8 cellular contexts compared by ENCODE assay signal in the genomic region with DNA sequence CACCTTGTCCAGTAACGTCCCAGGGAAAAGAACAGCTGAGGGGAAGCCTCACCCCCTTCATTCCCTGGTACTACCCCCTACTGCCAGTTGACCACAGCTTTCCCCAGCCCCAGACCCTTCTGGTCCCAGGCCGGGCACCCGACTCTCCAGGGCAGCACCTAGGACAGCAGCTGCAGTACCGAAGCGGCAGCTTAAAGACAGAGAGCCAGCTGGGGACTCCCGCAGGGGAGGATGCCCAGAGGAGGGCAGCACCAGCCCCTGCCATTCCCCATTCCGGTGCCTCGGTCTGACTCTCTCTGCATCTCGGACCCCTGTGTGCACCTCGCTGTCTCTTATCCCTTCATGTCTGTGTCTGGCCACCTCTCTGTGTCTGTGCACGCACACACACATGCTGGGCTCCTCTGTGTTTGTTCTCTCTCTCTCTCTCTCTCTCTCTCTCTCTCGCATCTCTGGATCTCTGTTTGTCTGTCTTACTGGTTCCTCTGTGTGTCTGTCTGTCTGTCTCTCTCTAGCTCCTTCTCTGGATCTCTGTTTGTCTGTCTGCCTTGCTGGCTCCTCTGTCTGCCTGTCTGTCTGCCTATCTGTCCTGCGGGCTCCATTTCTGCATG. TPM values are rescaled to one million over a fixed set of nuclear protein-coding genes. Genes with fewer than 3 reads are reported as not detected.
DNase-seq lines count a peak whose midpoint lies in the region; ATAC-seq and TF ChIP-seq lines count a peak whose summit lies in the region.

No MANE protein-coding gene starts in this region.

- no peak overlapping the region for H3K4me2 ChIP-seq in SK-N-SH

- H3K36me3 ChIP-seq in SK-N-SH (replicated peaks in 1 of 2; ENCODE audit: control insufficient read depth in 1 of 2, insufficient read depth in 2 of 2, low read length in 1 of 2) (no peaks in the 10 kb centered on the region), adrenal gland (replicated peaks in 1 of 2) (no peaks in the 10 kb centered on the region), iPS-15b (ENCODE audit: control insufficient read depth, insufficient read depth, low read length) (peaks cover 17% of the 10 kb centered on the region)

- peak overlapping the region in 1 of 2 experiments; percentile 89; a peak in 2 of 4 replicates for H3K27ac ChIP-seq in SK-N-SH (ENCODE audit: low read depth in 2 of 2, low read length in 1 of 2)
- peak overlapping the region in 1 of 5 donors; percentile 76 for H3K27ac ChIP-seq in adrenal gland

- peak overlapping the region in 1 of 2 experiments; percentile 15; a peak in 1 of 4 replicates for H3K4me3 ChIP-seq in SK-N-SH (ENCODE audit: low read depth in 2 of 2, low read length in 1 of 2)
- H3K4me3 ChIP-seq in adrenal gland = no peak overlapping the region
- peak overlapping the region; percentile 23 for H3K4me3 ChIP-seq in iPS-15b (ENCODE audit: low read depth, low read length)

- no peaks in the 10 kb centered on the region for H3F3A ChIP-seq in SK-N-SH (replicated peaks; ENCODE audit: insufficient read depth)

- intact Hi-C loops in adrenal gland (cut with DNase I) = no loop called here

- TF ChIP-seq EP300 in SK-N-SH (IDR thresholded peaks at IDR 0.05; ENCODE audit: borderline replicate concordance in 1 of 2, low read depth in 1 of 2, low read length in 1 of 2) = no peak

- no peaks in the 10 kb centered on the region for H3K9me3 ChIP-seq in SK-N-SH
- no peaks in the 10 kb centered on the region for H3K9me3 ChIP-seq in adrenal gland (replicated peaks in 1 of 3)
- H3K9me3 ChIP-seq in iPS-15b (ENCODE audit: control insufficient read depth, insufficient read depth, low read length) = no peaks in the 10 kb centered on the region

- peak; percentile 74 for DNase-seq in DMS 273 (lab: John Stamatoyannopoulos, UW; ENCODE audit: unreplicated experiment)
- DNase-seq in DMS 273 treated with DMSO at 0.1 percent for 48 hours (lab: John Stamatoyannopoulos, UW) = no peak
- peak; percentile 36 for DNase-seq in HK-2 (ENCODE audit: unreplicated experiment)
- peak; percentile 77 for DNase-seq in SK-N-SH
- DNase-seq in adrenal gland = peak in 4 of 7 donors; percentile 27 to 46 (median 38)
- DNase-seq in stimulated activated CD4-positive, alpha-beta T cell treated with anti-CD3 and anti-CD28 coated beads, Interleukin-4, amount 100 ng/mL, for 48 hours (ENCODE audit: low read depth in 2 of 2) = peak; percentile 41 to 47

- H2AFZ ChIP-seq in SK-N-SH (ENCODE audit: low read depth) = no peak overlapping the region

- no peak for TF ChIP-seq POLR2A in adrenal gland (IDR thresholded peaks at IDR 0.05)

- TF ChIP-seq CTCF in SK-N-SH (IDR thresholded peaks at IDR 0.05) (peak; percentile 53), adrenal gland (IDR thresholded peaks at IDR 0.05) (peak in 3 of 6 experiments; percentile 5 to 27 (median 20))

- H3K9me2 ChIP-seq in SK-N-SH = no peaks in the 10 kb centered on the region

- CTCF ChIA-PET in SK-N-SH (lab: Yijun Ruan, JAX) = interaction anchor here (0.6 to 16.7 kb wide), 16 partner anchors 10 to 205 kb away, joined by 3 to 200 read pairs (median 5); no protein-coding TSS in a partner anchor

- POLR2A ChIA-PET in SK-N-SH (lab: Yijun Ruan, JAX) = interaction anchor here (1.0 to 8.3 kb wide), 11 partner anchors 9 to 98 kb away, joined by 3 to 102 read pairs (median 14); a partner anchor contains a TSS

- no peaks in the 10 kb centered on the region; the same call in 1 of the 2 replicates for H3K27me3 ChIP-seq in SK-N-SH (ENCODE audit: insufficient read depth)
- peaks cover 6% of the 10 kb centered on the region for H3K27me3 ChIP-seq in adrenal gland
- H3K27me3 ChIP-seq in iPS-15b (ENCODE audit: control insufficient read depth, insufficient read depth, low read length) = no peaks in the 10 kb centered on the region

- WGBS in SK-N-SH (ENCODE audit: low lambda C conversion rate) = 10% methylated on average over 12 of the region's 13 CpGs
- WGBS in adrenal gland, 4 donors = 9 to 18% (median 13%) methylated on average over 7 to 13 of the region's 13 CpGs

- H3K9ac ChIP-seq in SK-N-SH (no peak overlapping the region), iPS-15b (ENCODE audit: low read depth, low read length) (no peak overlapping the region)

- TF ChIP-seq RAD21 in SK-N-SH (IDR thresholded peaks at IDR 0.05; ENCODE audit: low read length) = peak; percentile 61

- H4K20me1 ChIP-seq in SK-N-SH (ENCODE audit: insufficient read depth) = no peaks in the 10 kb centered on the region

- H3K4me1 ChIP-seq in SK-N-SH (ENCODE audit: control insufficient read depth in 1 of 2, insufficient read depth in 2 of 2, low read depth in 1 of 2, low read length in 1 of 2) (peaks cover 0 to 100% of the 10 kb centered on the region in 2 experiments; a peak in 1 of 4 replicates), adrenal gland (replicated peaks in 1 of 2) (no peaks in the 10 kb centered on the region), iPS-15b (ENCODE audit: control insufficient read depth, insufficient read depth, low read length) (peaks cover 38% of the 10 kb centered on the region)

- no peaks in the 10 kb centered on the region for H3K79me2 ChIP-seq in SK-N-SH (ENCODE audit: insufficient read depth)

- ATAC-seq in HG03039 (IDR thresholded peaks at IDR 0.05; ENCODE audit: unreplicated experiment) = no peak

TF ChIP-seq in SK-N-SH, 30 proteins besides CTCF, POLR2A, EP300 and RAD21:
- TF ChIP-seq, protein P1, sequence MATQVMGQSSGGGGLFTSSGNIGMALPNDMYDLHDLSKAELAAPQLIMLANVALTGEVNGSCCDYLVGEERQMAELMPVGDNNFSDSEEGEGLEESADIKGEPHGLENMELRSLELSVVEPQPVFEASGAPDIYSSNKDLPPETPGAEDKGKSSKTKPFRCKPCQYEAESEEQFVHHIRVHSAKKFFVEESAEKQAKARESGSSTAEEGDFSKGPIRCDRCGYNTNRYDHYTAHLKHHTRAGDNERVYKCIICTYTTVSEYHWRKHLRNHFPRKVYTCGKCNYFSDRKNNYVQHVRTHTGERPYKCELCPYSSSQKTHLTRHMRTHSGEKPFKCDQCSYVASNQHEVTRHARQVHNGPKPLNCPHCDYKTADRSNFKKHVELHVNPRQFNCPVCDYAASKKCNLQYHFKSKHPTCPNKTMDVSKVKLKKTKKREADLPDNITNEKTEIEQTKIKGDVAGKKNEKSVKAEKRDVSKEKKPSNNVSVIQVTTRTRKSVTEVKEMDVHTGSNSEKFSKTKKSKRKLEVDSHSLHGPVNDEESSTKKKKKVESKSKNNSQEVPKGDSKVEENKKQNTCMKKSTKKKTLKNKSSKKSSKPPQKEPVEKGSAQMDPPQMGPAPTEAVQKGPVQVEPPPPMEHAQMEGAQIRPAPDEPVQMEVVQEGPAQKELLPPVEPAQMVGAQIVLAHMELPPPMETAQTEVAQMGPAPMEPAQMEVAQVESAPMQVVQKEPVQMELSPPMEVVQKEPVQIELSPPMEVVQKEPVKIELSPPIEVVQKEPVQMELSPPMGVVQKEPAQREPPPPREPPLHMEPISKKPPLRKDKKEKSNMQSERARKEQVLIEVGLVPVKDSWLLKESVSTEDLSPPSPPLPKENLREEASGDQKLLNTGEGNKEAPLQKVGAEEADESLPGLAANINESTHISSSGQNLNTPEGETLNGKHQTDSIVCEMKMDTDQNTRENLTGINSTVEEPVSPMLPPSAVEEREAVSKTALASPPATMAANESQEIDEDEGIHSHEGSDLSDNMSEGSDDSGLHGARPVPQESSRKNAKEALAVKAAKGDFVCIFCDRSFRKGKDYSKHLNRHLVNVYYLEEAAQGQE (IDR thresholded peaks at IDR 0.05; ENCODE audit: low read depth, low read length) = peak; percentile 97
- TF ChIP-seq SIN3A (IDR thresholded peaks at IDR 0.05; ENCODE audit: borderline replicate concordance, low read depth, low read length) (0 out of 2 replicates have a peak, but pooled peaks have one; percentile 68), SMC3 (IDR thresholded peaks at IDR 0.05; ENCODE audit: low read depth, low read length) (peak; percentile 42; the same call in 1 of the 2 replicates), EZH2phosphoT487 (IDR thresholded peaks at IDR 0.05; ENCODE audit: borderline replicate concordance, low read depth) (no peak)

RNA-seq across cellular contexts. Expression of a gene that starts 9.4 kb away (rescaled TPM):
- 0.41 and 0.96 TPM in 2 replicates for polyA plus RNA-seq in SK-N-SH (2012; rRNA removed)
- polyA plus RNA-seq in SK-N-SH (2012; cell fraction: cytosol; rRNA removed) = 0.45 and 0.75 TPM in 2 replicates
- 2.4 and 4.2 TPM in 2 replicates for polyA plus RNA-seq in SK-N-SH (2012; cell fraction: nucleus; rRNA removed)
- 1 to 10 TPM in 4 of 8 donors, under 1 TPM in 4; 0.12 to 5.3 (median 1.2) TPM for total RNA-seq in adrenal gland
- polyA plus RNA-seq in adrenal gland = 10 to 100 TPM in 1 of 3 donors, 1 to 10 TPM in 2; 1.8 to 23.4 (median 2.3) TPM
